8 cellular contexts compared by ENCODE assay signal in the genomic region with DNA sequence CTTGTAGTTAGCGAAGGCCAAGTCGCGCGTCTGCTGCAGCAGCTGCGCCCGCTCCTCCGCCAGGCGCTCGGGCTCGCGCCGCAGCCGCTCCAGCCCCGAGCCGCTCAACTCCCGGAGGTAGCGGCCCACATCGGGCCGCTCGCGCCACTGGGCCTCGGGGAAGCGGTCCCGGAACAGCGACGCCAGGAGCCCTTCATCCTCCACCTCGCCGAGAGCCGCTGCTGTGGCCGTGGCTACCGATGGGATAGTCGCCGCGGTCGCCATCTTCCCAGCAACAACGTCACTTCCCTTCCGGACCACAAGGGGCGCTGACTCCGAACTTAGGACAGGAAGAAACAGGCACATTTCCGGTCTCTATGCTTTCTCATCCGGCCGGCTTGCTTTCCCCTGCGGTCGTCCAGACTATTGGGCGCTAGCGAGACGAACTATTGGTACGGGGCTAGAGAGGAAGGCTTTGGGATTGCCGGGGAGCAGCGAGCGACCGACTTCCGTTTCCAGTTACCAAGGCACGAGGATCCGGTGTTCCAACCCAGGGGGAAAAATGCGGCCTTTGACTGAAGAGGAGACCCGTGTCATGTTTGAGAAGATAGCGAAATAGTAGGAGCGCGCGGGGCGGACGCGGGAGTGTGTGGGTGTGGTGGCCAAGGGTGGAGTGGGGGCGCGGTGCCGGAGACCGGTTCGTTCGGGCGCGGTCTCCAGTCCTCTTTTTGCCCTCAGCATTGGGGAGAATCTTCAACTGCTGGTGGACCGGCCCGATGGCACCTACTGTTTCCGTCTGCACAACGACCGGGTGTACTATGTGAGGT. TPM values are rescaled to one million over a fixed set of nuclear protein-coding genes. Genes with fewer than 3 reads are reported as not detected.
DNase-seq lines count a peak whose midpoint lies in the region; ATAC-seq and TF ChIP-seq lines count a peak whose summit lies in the region.

A gene with protein sequence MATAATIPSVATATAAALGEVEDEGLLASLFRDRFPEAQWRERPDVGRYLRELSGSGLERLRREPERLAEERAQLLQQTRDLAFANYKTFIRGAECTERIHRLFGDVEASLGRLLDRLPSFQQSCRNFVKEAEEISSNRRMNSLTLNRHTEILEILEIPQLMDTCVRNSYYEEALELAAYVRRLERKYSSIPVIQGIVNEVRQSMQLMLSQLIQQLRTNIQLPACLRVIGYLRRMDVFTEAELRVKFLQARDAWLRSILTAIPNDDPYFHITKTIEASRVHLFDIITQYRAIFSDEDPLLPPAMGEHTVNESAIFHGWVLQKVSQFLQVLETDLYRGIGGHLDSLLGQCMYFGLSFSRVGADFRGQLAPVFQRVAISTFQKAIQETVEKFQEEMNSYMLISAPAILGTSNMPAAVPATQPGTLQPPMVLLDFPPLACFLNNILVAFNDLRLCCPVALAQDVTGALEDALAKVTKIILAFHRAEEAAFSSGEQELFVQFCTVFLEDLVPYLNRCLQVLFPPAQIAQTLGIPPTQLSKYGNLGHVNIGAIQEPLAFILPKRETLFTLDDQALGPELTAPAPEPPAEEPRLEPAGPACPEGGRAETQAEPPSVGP (minus strand): TSS at position 276 of the 806 bp plus-strand sequence. CDS start 12 bp downstream, at position 264.
A gene (plus strand): TSS at position 484 of the 806 bp plus-strand sequence. CDS start 58 bp downstream, at position 542.

- peak within 1 kb of the TSS; percentile 85 for H3K27ac ChIP-seq in upper lobe of right lung

- no peaks in the 10 kb centered on the region for H3K27me3 ChIP-seq in upper lobe of right lung

- H3K4me1 ChIP-seq in upper lobe of right lung, result peaks cover 26% of the 10 kb centered on the region

- intact Hi-C loops in left cardiac atrium (cut with DNase I), result loop anchor here in 1 of 2 donors (5.0 kb wide), 1 partner anchor 43 kb away; no protein-coding TSS in a partner anchor
- intact Hi-C loops in posterior vena cava (cut with DNase I), result no loop called here
- intact Hi-C loops in upper lobe of right lung (cut with DNase I), result no loop called here

- DNase-seq in GM13977 (ENCODE audit: low spot score), result peak; percentile 97
- DNase-seq in NCI-H1694 (lab: John Stamatoyannopoulos, UW), result peak; percentile 97
- DNase-seq in amniotic stem cell (lab: John Stamatoyannopoulos, UW), result peak; percentile 97
- DNase-seq in left cardiac atrium, result peak; percentile 96
- DNase-seq in posterior vena cava (ENCODE audit: low spot score), result peak; percentile 98
- DNase-seq in upper lobe of right lung, result peak; percentile 95

- peak within 1 kb of the TSS; percentile 99 for H3K4me3 Mint-ChIP-seq in T-helper 1 cell treated with Interleukin-12 subunit alpha and Interleukin-12 subunit beta and Interleukin-4 antibody, amounts not matched to agents 30 μg/mL and 1 μg/mL, for 36 hours

- H3K4me3 ChIP-seq in upper lobe of right lung, result peak within 1 kb of the TSS; percentile 86

- peak within 1 kb of the TSS; percentile 97 for H3K27ac Mint-ChIP-seq in T-helper 1 cell treated with Interleukin-12 subunit alpha and Interleukin-12 subunit beta and Interleukin-4 antibody, amounts not matched to agents 30 μg/mL and 1 μg/mL, for 36 hours

- in situ Hi-C loops in GM13977 (cut with MboI; ENCODE audit: low pct_unique_long_range_greater_than_20kb, low sequenced_read_pairs, unreplicated experiment), result no loop called here

- peaks cover 37% of the 10 kb centered on the region for H3K36me3 Mint-ChIP-seq in T-helper 1 cell treated with Interleukin-12 subunit alpha and Interleukin-12 subunit beta and Interleukin-4 antibody, amounts not matched to agents 30 μg/mL and 1 μg/mL, for 36 hours (ENCODE audit: low read depth)

- ATAC-seq in HG02884 (IDR thresholded peaks at IDR 0.05; ENCODE audit: unreplicated experiment), result peak; percentile 90
- ATAC-seq in left cardiac atrium, result peak; percentile 99
- peak; percentile 99 for ATAC-seq in upper lobe of right lung

- H3K9me3 Mint-ChIP-seq in T-helper 1 cell treated with Interleukin-12 subunit alpha and Interleukin-12 subunit beta and Interleukin-4 antibody, amounts not matched to agents 30 μg/mL and 1 μg/mL, for 36 hours, result no peaks in the 10 kb centered on the region

- TF ChIP-seq CTCF in GM13977 (IDR thresholded peaks at IDR 0.05; ENCODE audit: extremely low read depth, insufficient read depth, missing control alignments) (peak; percentile 81), upper lobe of right lung (IDR thresholded peaks at IDR 0.05) (peak; percentile 83)

- H3K9me3 ChIP-seq in upper lobe of right lung, result no peaks in the 10 kb centered on the region

- peaks cover 30% of the 10 kb centered on the region for H3K4me1 Mint-ChIP-seq in T-helper 1 cell treated with Interleukin-12 subunit alpha and Interleukin-12 subunit beta and Interleukin-4 antibody, amounts not matched to agents 30 μg/mL and 1 μg/mL, for 36 hours (ENCODE audit: low read depth)

- H3K27me3 Mint-ChIP-seq in T-helper 1 cell treated with Interleukin-12 subunit alpha and Interleukin-12 subunit beta and Interleukin-4 antibody, amounts not matched to agents 30 μg/mL and 1 μg/mL, for 36 hours (ENCODE audit: low read depth), result no peaks in the 10 kb centered on the region

- H3K36me3 ChIP-seq in upper lobe of right lung, result peaks cover 58% of the 10 kb centered on the region

RNA-seq across cellular contexts. Expression of the first gene that starts in this region (rescaled TPM):
- total RNA-seq in left cardiac atrium (10 to 100 TPM; 20.5 to 21.9 TPM), posterior vena cava (10 to 100 TPM; 21.9 to 22.4 TPM), upper lobe of right lung (32.3 TPM)

RNA-seq across cellular contexts. Expression of the second gene that starts in this region (rescaled TPM):
- total RNA-seq in left cardiac atrium (10 to 100 TPM in 1 of 2 donors, 1 to 10 TPM in 1; 9.1 to 20.8 TPM), posterior vena cava (10 to 100 TPM; 14.3 to 15.9 TPM), upper lobe of right lung (20.8 TPM)

Comparison
In these comparisons a context has a peak if more than half of its experiments do, and no peak if none do; other contexts are left out.
1. Peak in every context shown above with its lines: DNase-seq, ATAC-seq, H3K4me3 ChIP-seq and H3K27ac ChIP-seq.